8 cellular contexts compared by ENCODE assay signal in the genomic region with DNA sequence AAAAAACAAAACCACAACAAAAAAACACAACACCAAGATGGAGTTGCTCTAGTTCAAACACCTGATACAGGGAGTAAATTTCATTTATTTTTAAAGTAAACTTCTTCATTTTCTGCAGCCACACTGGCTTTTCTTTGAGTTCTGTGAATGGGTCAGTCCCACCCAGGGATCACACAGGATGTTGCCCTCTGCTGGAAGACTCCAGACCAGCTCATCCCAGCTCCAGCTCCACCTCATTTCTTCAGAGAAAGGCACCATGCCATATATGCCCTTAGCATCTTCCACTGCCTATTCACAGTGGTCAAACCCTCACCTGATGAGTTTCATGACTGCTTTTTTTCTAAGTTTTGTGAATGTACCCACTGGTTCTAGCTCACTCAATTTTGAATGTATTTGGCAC. TPM values are rescaled to one million over a fixed set of nuclear protein-coding genes. Genes with fewer than 3 reads are reported as not detected.
DNase-seq lines count a peak whose midpoint lies in the region; ATAC-seq and TF ChIP-seq lines count a peak whose summit lies in the region.

No MANE protein-coding gene starts in this region.

- H3K36me3 ChIP-seq in upper lobe of left lung (peaks cover 0 to 7% (median 0%) of the 10 kb centered on the region in 4 donors), gastroesophageal sphincter (peaks cover 0 to 8% of the 10 kb centered on the region in 2 donors)

- peak; percentile 54 for DNase-seq in ELF-1 (ENCODE audit: low read depth, low spot score)
- peak; percentile 68 for DNase-seq in HCEC 1CT
- peak; percentile 60 for DNase-seq in RPMI7951 (ENCODE audit: low read depth)
- peak; percentile 35 to 68 for DNase-seq in foreskin fibroblast
- no peak for DNase-seq in upper lobe of left lung
- DNase-seq in NCI-H748 treated with DMSO at 0.1 percent for 48 hours (lab: John Stamatoyannopoulos, UW), result no peak
- DNase-seq in HPDE6-E6E7 (ENCODE audit: extremely low spot score), result no peak

- ATAC-seq in upper lobe of left lung (ENCODE audit: low FRiP score in 2 of 2) (peak; percentile 49 to 70), gastroesophageal sphincter (no peak)

- TF ChIP-seq EP300 in upper lobe of left lung (IDR thresholded peaks at IDR 0.05) (no peak), gastroesophageal sphincter (IDR thresholded peaks at IDR 0.05) (no peak)

- H3K9me3 ChIP-seq in upper lobe of left lung, result no peaks in the 10 kb centered on the region
- H3K9me3 ChIP-seq in gastroesophageal sphincter, result no peaks in the 10 kb centered on the region

- H3K27me3 ChIP-seq in upper lobe of left lung, result no peaks in the 10 kb centered on the region
- H3K27me3 ChIP-seq in gastroesophageal sphincter, result no peaks in the 10 kb centered on the region

- TF ChIP-seq POLR2A in upper lobe of left lung (IDR thresholded peaks at IDR 0.05) (no peak), gastroesophageal sphincter (IDR thresholded peaks at IDR 0.05) (no peak)

- TF ChIP-seq CTCF in foreskin fibroblast (IDR thresholded peaks at IDR 0.05; ENCODE audit: low read depth, low read length) (peak; percentile 65), upper lobe of left lung (IDR thresholded peaks at IDR 0.05) (peak in 2 of 6 experiments; percentile 11 to 21), gastroesophageal sphincter (IDR thresholded peaks at IDR 0.05) (peak in 1 of 4 experiments; percentile 42)

- H3K4me3 ChIP-seq in foreskin fibroblast (ENCODE audit: low read depth in 1 of 2, low read length in 2 of 2) (no peak overlapping the region), upper lobe of left lung (no peak overlapping the region), gastroesophageal sphincter (no peak overlapping the region)

- peaks cover 0 to 12% (median 4%) of the 10 kb centered on the region in 4 donors for H3K4me1 ChIP-seq in upper lobe of left lung
- peaks cover 0 to 9% (median 3%) of the 10 kb centered on the region in 3 donors for H3K4me1 ChIP-seq in gastroesophageal sphincter

- H3K27ac ChIP-seq in upper lobe of left lung (no peak overlapping the region), gastroesophageal sphincter (no peak overlapping the region)

RNA-seq across cellular contexts. Expression of a gene that starts 8.0 kb away (rescaled TPM):
- total RNA-seq in RPMI7951 (2014; rRNA removed; shearing (Covaris generic)), result 36.8 and 46.3 TPM in 2 replicates
- 10 to 100 TPM in 4 of 6 donors, 1 to 10 TPM in 2; 7.3 to 56.7 (median 15.7) TPM for total RNA-seq in upper lobe of left lung
- total RNA-seq in gastroesophageal sphincter, result 10 to 100 TPM; 20.3 to 32.6 (median 29.1) TPM

RNA-seq across cellular contexts. Expression of a gene that starts 22.9 kb away (rescaled TPM):
- total RNA-seq in RPMI7951 (2014; rRNA removed; shearing (Covaris generic)), result 48.3 and 48.7 TPM in 2 replicates
- total RNA-seq in upper lobe of left lung, result 10 to 100 TPM; 24.5 to 44.6 (median 35.7) TPM
- total RNA-seq in gastroesophageal sphincter, result 10 to 100 TPM; 33.0 to 46.2 (median 36.6) TPM

Comparison
In these comparisons a context has a peak if more than half of its experiments do, and no peak if none do; other contexts are left out.
1. DNase-seq: peak in ELF-1 (single experiment), HCEC 1CT (single experiment), RPMI7951 (single experiment) and foreskin fibroblast (2 of 2); none in upper lobe of left lung (0 of 2), NCI-H748 treated with DMSO at 0.1 percent for 48 hours (single experiment) and HPDE6-E6E7 (single experiment).